18 cellular contexts compared by ENCODE assay signal in the genomic region with DNA sequence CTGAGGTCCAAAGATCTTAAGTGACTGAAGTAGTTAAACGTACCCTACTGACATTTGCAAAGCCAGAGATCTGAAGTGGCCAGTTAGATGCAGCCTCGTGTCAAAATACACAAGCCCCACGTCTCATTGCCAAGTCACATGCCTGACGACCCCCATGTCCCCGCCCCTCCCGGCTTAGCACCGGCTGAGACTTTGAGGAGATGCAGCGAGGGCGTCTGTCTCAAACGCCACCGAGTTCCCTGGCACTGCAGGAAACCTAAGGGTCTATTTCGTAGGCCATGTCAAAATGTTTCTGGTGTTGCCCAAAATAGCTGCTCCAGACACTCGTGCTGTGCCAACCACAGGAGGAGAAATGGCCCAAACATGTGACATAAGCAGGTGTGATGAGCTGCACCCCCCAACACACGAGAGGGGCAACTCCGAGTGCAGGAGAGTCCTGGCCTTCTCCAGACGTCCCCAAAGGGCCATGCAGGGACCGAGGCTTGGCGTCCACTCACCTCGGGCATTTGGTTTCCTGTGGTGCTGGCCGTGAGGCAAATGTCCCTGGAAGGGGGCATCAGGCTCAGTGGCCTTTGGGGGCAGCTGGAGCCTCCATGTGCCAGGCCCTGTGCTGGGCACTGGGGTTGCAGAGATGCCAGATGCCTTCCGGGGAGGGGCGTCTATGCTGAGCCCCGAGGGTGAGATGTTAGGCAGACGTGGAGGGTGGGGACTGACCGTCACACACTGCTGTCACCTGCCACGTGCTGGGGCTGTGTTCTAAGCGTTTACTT.
A peak's percentile ranks its signal among the peaks of the same experiment; 100 is the strongest.
DNase-seq lines count a peak whose midpoint lies in the region; ATAC-seq and TF ChIP-seq lines count a peak whose summit lies in the region.
"Had no signal": no experiment of that assay in that cellular context is flagged by ENCODE, and none has a peak within 500 bp of the region (broad histone marks: within the 10 kb centered on the region; RNA-seq: fewer than 3 reads in every experiment).

No MANE protein-coding gene starts in this region.

- no peak overlapping the region for H4K8ac ChIP-seq in neuronal stem cell (ENCODE audit: low read depth, low read length)

- TF ChIP-seq POLR2A in vagina (IDR thresholded peaks at IDR 0.05) (no peak), thyroid gland (IDR thresholded peaks at IDR 0.05) (no peak)

- H3K4me1 ChIP-seq in right cardiac atrium (ENCODE audit: control insufficient read depth, insufficient read depth, low read length), result no peaks in the 10 kb centered on the region
- peaks cover 0 to 13% of the 10 kb centered on the region in 2 donors for H3K4me1 ChIP-seq in neuronal stem cell (ENCODE audit: control insufficient read depth in 2 of 2, insufficient read depth in 1 of 2, low read depth in 1 of 2, low read length in 2 of 2)
- H3K4me1 ChIP-seq in vagina, result peaks cover 26% of the 10 kb centered on the region
- no peaks in the 10 kb centered on the region for H3K4me1 ChIP-seq in thyroid gland

- no peak overlapping the region for H2BK12ac ChIP-seq in neuronal stem cell (ENCODE audit: low read length)

- intact Hi-C loops in Right ventricle myocardium superior (cut with DNase I), result no loop called here
- intact Hi-C loops in right cardiac atrium (cut with DNase I), result loop anchor here in 1 of 4 donors (5.0 kb wide), 1 partner anchor 1104 kb away; no protein-coding TSS in a partner anchor
- intact Hi-C loops in vagina (cut with DNase I), result no loop called here
- intact Hi-C loops in thyroid gland (cut with DNase I), result no loop called here

- no peak overlapping the region for H2BK15ac ChIP-seq in neuronal stem cell (ENCODE audit: low read length)

- H3K27me3 Mint-ChIP-seq in endothelial cell (ENCODE audit: unreplicated experiment), result peaks cover 16% of the 10 kb centered on the region

- no peak overlapping the region for H3K14ac ChIP-seq in neuronal stem cell (ENCODE audit: low read length)

- no peak for DNase-seq in Right ventricle myocardium superior
- DNase-seq in right cardiac atrium, result no peak
- DNase-seq in endothelial cell (ENCODE audit: low spot score), result no peak
- no peak for DNase-seq in neuronal stem cell (ENCODE audit: low spot score)
- DNase-seq in vagina (ENCODE audit: extremely low spot score in 2 of 2), result no peak
- DNase-seq in COR-L47 (lab: John Stamatoyannopoulos, UW), result no peak
- DNase-seq in thyroid gland, result no peak
- DNase-seq: CD4-positive, CD25-positive, alpha-beta regulatory T cell; NCI-H1092; NCI-H1417 treated with DMSO at 0.1 percent for 48 hours; NCI-H1694 treated with DMSO at 0.1 percent for 48 hours; NCI-H2081; NCI-H2227 treated with DMSO at 0.1 percent for 48 hours; NCI-H526 treated with DMSO at 0.1 percent for 48 hours; PC-9 had no signal

- no peak overlapping the region for H2AFZ ChIP-seq in neuronal stem cell (ENCODE audit: low read length)
- H2AFZ ChIP-seq: PC-9 had no signal

- H3K18ac ChIP-seq in neuronal stem cell (ENCODE audit: low read length), result no peak overlapping the region

- H3K36me3 ChIP-seq in neuronal stem cell (replicated peaks in 1 of 2; ENCODE audit: control insufficient read depth in 2 of 2, insufficient read depth in 2 of 2, low read length in 2 of 2) (no peaks in the 10 kb centered on the region), vagina (no peaks in the 10 kb centered on the region), thyroid gland (no peaks in the 10 kb centered on the region)
- H3K36me3 ChIP-seq: BLaER1 had no signal

- no peak overlapping the region for H3K4me2 ChIP-seq in neuronal stem cell (ENCODE audit: insufficient read depth, low read length, poor library complexity, severe bottlenecking)
- H3K4me2 ChIP-seq: BLaER1 had no signal

- peak overlapping the region; percentile 98 for H2AK5ac ChIP-seq in neuronal stem cell (ENCODE audit: low read depth, low read length)

- no peaks in the 10 kb centered on the region for H3K4me1 Mint-ChIP-seq in endothelial cell (ENCODE audit: unreplicated experiment)
- H3K4me1 Mint-ChIP-seq: CD4-positive, CD25-positive, alpha-beta regulatory T cell had no signal

- H3K9me3 ChIP-seq in right cardiac atrium (ENCODE audit: control insufficient read depth, low read length), result no peaks in the 10 kb centered on the region
- H3K9me3 ChIP-seq in neuronal stem cell (replicated peaks in 1 of 2; ENCODE audit: control insufficient read depth in 2 of 2, insufficient read depth in 1 of 2, low read depth in 1 of 2, low read length in 2 of 2), result no peaks in the 10 kb centered on the region
- no peaks in the 10 kb centered on the region for H3K9me3 ChIP-seq in vagina
- no peaks in the 10 kb centered on the region for H3K9me3 ChIP-seq in thyroid gland
- H3K9me3 ChIP-seq: BLaER1 had no signal

- H3K27ac Mint-ChIP-seq in endothelial cell (ENCODE audit: unreplicated experiment), result peak overlapping the region; percentile 18
- H3K27ac Mint-ChIP-seq: CD4-positive, CD25-positive, alpha-beta regulatory T cell had no signal

- WGBS in right cardiac atrium, result 58% methylated on average over 27 of the region's 27 CpGs
- no CpG with 5 or more reads among the region's 27 CpGs for WGBS in neuronal stem cell (ENCODE audit: extremely low coverage in 2 of 2, insufficient read length in 2 of 2, insufficient replicate concordance in 1 of 2), 2 donors
- WGBS in thyroid gland, 2 donors, result 52 to 66% methylated on average over 21 to 23 of the region's 27 CpGs

- H3K4me3 Mint-ChIP-seq in endothelial cell (ENCODE audit: unreplicated experiment), result no peak overlapping the region
- H3K4me3 Mint-ChIP-seq: CD4-positive, CD25-positive, alpha-beta regulatory T cell had no signal

- H3K27me3 ChIP-seq in right cardiac atrium (ENCODE audit: control insufficient read depth, insufficient read depth) (no peaks in the 10 kb centered on the region), neuronal stem cell (ENCODE audit: control insufficient read depth in 3 of 3, insufficient read depth in 3 of 3, low read depth in 1 of 3, low read length in 3 of 3) (peaks cover 0 to 22% (median 0%) of the 10 kb centered on the region in 3 experiments), vagina (no peaks in the 10 kb centered on the region), thyroid gland (no peaks in the 10 kb centered on the region)

- no peak overlapping the region for H3K4ac ChIP-seq in neuronal stem cell (ENCODE audit: low read length)

- ATAC-seq in Right ventricle myocardium superior (ENCODE audit: poor library complexity), result peak; percentile 34
- no peak for ATAC-seq in right cardiac atrium
- ATAC-seq: Right ventricle myocardium inferior had no signal

- H3K27ac ChIP-seq in right cardiac atrium (ENCODE audit: low read length) (no peak overlapping the region), neuronal stem cell (replicated peaks; ENCODE audit: low read length) (no peak overlapping the region), vagina (no peak overlapping the region), thyroid gland (no peak overlapping the region)
- H3K27ac ChIP-seq: BLaER1, HL-60, PC-9 had no signal

- no peak overlapping the region for H3K9ac ChIP-seq in neuronal stem cell (ENCODE audit: low read depth, low read length, poor library complexity)
- H3K9ac ChIP-seq: BLaER1 had no signal

- no peaks in the 10 kb centered on the region for H3K9me3 Mint-ChIP-seq in endothelial cell (ENCODE audit: unreplicated experiment)

- H2BK120ac ChIP-seq in neuronal stem cell (ENCODE audit: low read depth, low read length), result no peak overlapping the region

- H3K4me3 ChIP-seq in right cardiac atrium (ENCODE audit: low read length), result no peak overlapping the region
- no peak overlapping the region for H3K4me3 ChIP-seq in neuronal stem cell (ENCODE audit: low read length in 2 of 2)
- H3K4me3 ChIP-seq in vagina, result no peak overlapping the region
- H3K4me3 ChIP-seq in thyroid gland (replicated peaks in 1 of 3), result no peak overlapping the region
- H3K4me3 ChIP-seq: BLaER1, PC-9 had no signal

- H3K23ac ChIP-seq in neuronal stem cell (ENCODE audit: low read depth, low read length, poor library complexity), result peak overlapping the region; percentile 58

- peak overlapping the region; percentile 70 for H2BK5ac ChIP-seq in neuronal stem cell (ENCODE audit: low read length)

- TF ChIP-seq CTCF in endothelial cell (IDR thresholded peaks at IDR 0.05; ENCODE audit: unreplicated experiment) (no peak), vagina (IDR thresholded peaks at IDR 0.05) (no peak), thyroid gland (IDR thresholded peaks at IDR 0.05) (no peak)

- no peaks in the 10 kb centered on the region for H3K36me3 Mint-ChIP-seq in endothelial cell (ENCODE audit: low read depth, unreplicated experiment)
- H3K36me3 Mint-ChIP-seq: CD4-positive, CD25-positive, alpha-beta regulatory T cell had no signal

- no peak overlapping the region for H4K91ac ChIP-seq in neuronal stem cell (ENCODE audit: low read depth, low read length, poor library complexity)

- peaks cover 4% of the 10 kb centered on the region for H3K79me1 ChIP-seq in neuronal stem cell (ENCODE audit: low read depth, low read length)
